Comparison of ENCODE assay signal across 19 cellular contexts in the genomic region with DNA sequence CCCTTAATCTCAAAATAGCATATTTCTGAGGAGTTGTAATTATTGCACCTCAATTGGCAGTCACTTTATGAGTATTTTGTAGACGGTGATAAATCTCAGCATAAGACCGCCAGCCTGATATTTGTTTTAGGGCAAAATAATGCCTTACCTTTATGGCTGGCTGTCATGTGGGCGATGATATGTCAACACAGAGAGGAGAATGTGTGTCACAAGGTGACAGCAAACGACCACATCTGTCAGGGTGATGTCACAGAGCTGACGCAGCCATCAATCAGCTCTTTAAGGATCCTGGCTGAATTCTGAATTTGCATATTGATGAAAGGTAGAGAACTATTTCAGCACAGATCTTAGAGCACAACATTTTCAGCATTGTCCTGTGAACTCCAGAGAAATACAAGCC.
A peak's percentile ranks its signal among the peaks of the same experiment; 100 is the strongest.
DNase-seq lines count a peak whose midpoint lies in the region; ATAC-seq, FAIRE-seq and TF ChIP-seq lines count a peak whose summit lies in the region.
"Had no signal": no experiment of that assay in that cellular context is flagged by ENCODE, and none has a peak within 500 bp of the region (broad histone marks: within the 10 kb centered on the region; RNA-seq: fewer than 3 reads in every experiment).

No MANE protein-coding gene starts in this region.

- peaks cover 3% of the 10 kb centered on the region; the same call in 1 of the 2 replicates for H3K4me1 ChIP-seq in BE2C
- H3K4me1 ChIP-seq: pancreas, thyroid gland had no signal

- 0 out of 2 replicates have a peak, but pooled peaks cover 3% of the 10 kb centered on the region for H3K36me3 ChIP-seq in BE2C
- H3K36me3 ChIP-seq: pancreas, thyroid gland had no signal

- H3K36me3 Mint-ChIP-seq in nephron (ENCODE audit: low read depth), result no peaks in the 10 kb centered on the region

- H3K27ac Mint-ChIP-seq in stimulated activated naive CD8-positive, alpha-beta T cell treated with anti-CD3 and anti-CD28 coated beads, Interleukin-15, amount 100 ng/mL, for 72 hours, result no peak overlapping the region
- H3K27ac Mint-ChIP-seq in nephron, result peak overlapping the region; percentile 60 to 75 (median 73)

- TF ChIP-seq CTCF in nephron (IDR thresholded peaks at IDR 0.05; ENCODE audit: unreplicated experiment in 3 of 3) (no peak), BE2C (IDR thresholded peaks at IDR 0.05; ENCODE audit: low read depth, low read length) (no peak)

- H3K9me3 ChIP-seq in BE2C, result no peaks in the 10 kb centered on the region
- H3K9me3 ChIP-seq: pancreas, SK-N-SH, thyroid gland had no signal

- H3K27me3 Mint-ChIP-seq in stimulated activated naive CD8-positive, alpha-beta T cell treated with anti-CD3 and anti-CD28 coated beads, Interleukin-15, amount 100 ng/mL, for 72 hours, result peaks cover 8% of the 10 kb centered on the region
- no peaks in the 10 kb centered on the region for H3K27me3 Mint-ChIP-seq in nephron (ENCODE audit: low read depth)

- FAIRE-seq in urothelium cell line (lab: Jason Lieb, UNC), result peak; percentile 40
- FAIRE-seq: pancreas had no signal

- no peaks in the 10 kb centered on the region for H3K9me3 Mint-ChIP-seq in stimulated activated naive CD8-positive, alpha-beta T cell treated with anti-CD3 and anti-CD28 coated beads, Interleukin-15, amount 100 ng/mL, for 72 hours
- H3K9me3 Mint-ChIP-seq in nephron, result no peaks in the 10 kb centered on the region
- H3K9me3 Mint-ChIP-seq: central memory CD8-positive, alpha-beta T cell had no signal

- no peaks in the 10 kb centered on the region for H3K27me3 ChIP-seq in BE2C
- H3K27me3 ChIP-seq: pancreas, thyroid gland had no signal

- no peak overlapping the region for H3K4me3 ChIP-seq in BE2C (ENCODE audit: low read depth, low read length)
- H3K4me3 ChIP-seq: pancreas, thyroid gland had no signal

- H3K4me3 Mint-ChIP-seq in stimulated activated naive CD8-positive, alpha-beta T cell treated with anti-CD3 and anti-CD28 coated beads, Interleukin-15, amount 100 ng/mL, for 72 hours, result no peak overlapping the region
- no peak overlapping the region for H3K4me3 Mint-ChIP-seq in nephron
- H3K4me3 Mint-ChIP-seq: central memory CD8-positive, alpha-beta T cell had no signal

- peak; percentile 39 for DNase-seq in DMS153 (lab: John Stamatoyannopoulos, UW)
- DNase-seq in DMS153 treated with DMSO at 0.1 percent for 48 hours (lab: John Stamatoyannopoulos, UW; ENCODE audit: unreplicated experiment), result no peak
- peak; percentile 8 for DNase-seq in stimulated activated naive CD8-positive, alpha-beta T cell treated with anti-CD3 and anti-CD28 coated beads, Interleukin-15, Interleukin-2, amounts not matched to agents 100 U/mL and 50 U/mL, for 24 hours
- no peak for DNase-seq in stimulated activated naive CD8-positive, alpha-beta T cell treated with anti-CD3 and anti-CD28 coated beads, Interleukin-15, amount 100 ng/mL, for 72 hours
- no peak for DNase-seq in urothelium cell line (ENCODE audit: low spot score)
- no peak for DNase-seq in SKM-1 (lab: John Stamatoyannopoulos, UW; ENCODE audit: unreplicated experiment)
- DNase-seq in BE2C, result no peak
- DNase-seq: activated effector memory CD4-positive, alpha-beta T cell treated with Interleukin-2 at 50 U/mL for 16 hours; Kasumi-1; NCI-H1092; NCI-H2171 treated with DMSO at 0.1 percent for 48 hours; NCI-H82; pancreas; SK-N-SH; thyroid gland had no signal

- no peaks in the 10 kb centered on the region for H3K4me1 Mint-ChIP-seq in stimulated activated naive CD8-positive, alpha-beta T cell treated with anti-CD3 and anti-CD28 coated beads, Interleukin-15, amount 100 ng/mL, for 72 hours
- peaks cover 28% of the 10 kb centered on the region for H3K4me1 Mint-ChIP-seq in nephron
- H3K4me1 Mint-ChIP-seq: central memory CD8-positive, alpha-beta T cell had no signal

- peak; percentile 43 for ATAC-seq in stimulated activated naive CD8-positive, alpha-beta T cell treated with anti-CD3 and anti-CD28 coated beads, Interleukin-15, Interleukin-2, amounts not matched to agents 100 U/mL and 50 U/mL, for 24 hours
- ATAC-seq in stimulated activated naive CD8-positive, alpha-beta T cell treated with anti-CD3 and anti-CD28 coated beads, Interleukin-15, amount 100 ng/mL, for 72 hours, result no peak
- ATAC-seq: esophagus mucosa, Panc1, pancreas had no signal

Comparison
In these comparisons a context has a peak if more than half of its experiments do, and no peak if none do; other contexts are left out.
1. DNase-seq: peak in DMS153 (single experiment) and stimulated activated naive CD8-positive, alpha-beta T cell treated with anti-CD3 and anti-CD28 coated beads, Interleukin-15, Interleukin-2, amounts not matched to agents 100 U/mL and 50 U/mL, for 24 hours (single experiment); none in DMS153 treated with DMSO at 0.1 percent for 48 hours (single experiment), stimulated activated naive CD8-positive, alpha-beta T cell treated with anti-CD3 and anti-CD28 coated beads, Interleukin-15, amount 100 ng/mL, for 72 hours (0 of 2), urothelium cell line (single experiment), SKM-1 (single experiment) and BE2C (single experiment).
2. H3K27ac Mint-ChIP-seq: peak in nephron (3 of 3); none in stimulated activated naive CD8-positive, alpha-beta T cell treated with anti-CD3 and anti-CD28 coated beads, Interleukin-15, amount 100 ng/mL, for 72 hours (0 of 2).